In the genomic region with DNA sequence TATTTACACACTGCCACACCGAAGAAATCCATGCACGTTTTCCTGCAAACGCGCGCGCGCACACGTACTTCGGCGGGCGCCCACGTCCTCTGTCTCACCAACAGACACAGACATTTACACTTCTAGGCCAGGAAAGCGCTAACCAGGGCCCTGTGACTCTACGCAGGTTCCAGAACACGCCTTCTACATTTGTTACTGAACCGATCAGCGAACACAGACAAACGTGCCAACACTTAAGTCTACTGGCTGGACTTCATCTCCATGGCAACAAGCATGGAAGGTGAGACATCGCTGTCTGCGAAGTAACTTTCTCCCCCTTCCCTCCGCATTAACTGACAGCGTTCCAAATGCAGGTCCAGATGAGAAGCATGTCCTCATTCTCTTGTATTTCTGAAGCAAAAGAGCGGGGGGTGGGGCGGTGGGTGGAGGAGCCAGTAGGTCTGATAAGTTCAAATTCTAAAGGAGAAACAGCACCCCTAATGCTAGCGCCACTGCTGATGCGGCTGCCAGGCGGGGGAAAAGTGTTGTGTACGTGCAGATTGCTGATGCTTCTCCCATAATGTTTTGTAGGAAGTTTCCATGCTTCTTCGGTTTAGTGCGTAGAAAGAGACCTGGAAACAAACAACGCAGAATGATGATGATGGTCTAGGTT, we compare ENCODE assay signal across 11 cellular contexts. TPM values are rescaled to one million over a fixed set of nuclear protein-coding genes. Genes with fewer than 3 reads are reported as not detected.
DNase-seq lines count a peak whose midpoint lies in the region; ATAC-seq lines count a peak whose summit lies in the region.
"Had no signal": no experiment of that assay in that cellular context is flagged by ENCODE, and none has a peak within 500 bp of the region (broad histone marks: within the 10 kb centered on the region; RNA-seq: fewer than 3 reads in every experiment).

CTXN2 (plus strand) TSS at position 92 of the 652 bp plus-strand sequence. CDS start 9,636 bp downstream, outside the sequence.

- H3K4me3 ChIP-seq in adipocyte (ENCODE audit: low read length) (peak within 1 kb of the TSS; percentile 57), skeletal muscle satellite cell (ENCODE audit: low read length) (no peak within 1 kb of the TSS), aorta (ENCODE audit: low read length in 2 of 2) (peak within 1 kb of the TSS in 1 of 2 donors; percentile 16)

- no peak within 1 kb of the TSS for H3K9ac ChIP-seq in adipocyte (ENCODE audit: low read length)
- no peak within 1 kb of the TSS for H3K9ac ChIP-seq in skeletal muscle satellite cell (ENCODE audit: low read depth, low read length)
- H3K9ac ChIP-seq: KMS-11 had no signal

- no peak within 1 kb of the TSS for H3K27ac ChIP-seq in aorta (ENCODE audit: low read depth in 1 of 2, low read length in 2 of 2)
- H3K27ac ChIP-seq: KMS-11 had no signal

- H3K4me2 ChIP-seq in skeletal muscle satellite cell (ENCODE audit: low read length) = peak within 1 kb of the TSS; percentile 54
- H3K4me2 ChIP-seq: KMS-11 had no signal

- H3K27me3 ChIP-seq in adipocyte (replicated peaks; ENCODE audit: control insufficient read depth, insufficient read depth, low read length) = peaks cover 11% of the 10 kb centered on the region
- H3K27me3 ChIP-seq in skeletal muscle satellite cell (ENCODE audit: control insufficient read depth, insufficient read depth, low read length) = peaks cover 10% of the 10 kb centered on the region
- H3K27me3 ChIP-seq in aorta (ENCODE audit: control insufficient read depth in 1 of 2, insufficient read depth in 2 of 2, low read length in 1 of 2) = no peaks in the 10 kb centered on the region

- H3K36me3 ChIP-seq in adipocyte (ENCODE audit: control insufficient read depth, insufficient read depth, low read length, severe bottlenecking) (no peaks in the 10 kb centered on the region), skeletal muscle satellite cell (ENCODE audit: insufficient read depth, low read length) (no peaks in the 10 kb centered on the region), aorta (ENCODE audit: control insufficient read depth in 1 of 2, insufficient read depth in 2 of 2, low read length in 1 of 2) (no peaks in the 10 kb centered on the region)

- H3K4me1 ChIP-seq in adipocyte (ENCODE audit: control insufficient read depth, insufficient read depth, low read length) (peaks cover 7% of the 10 kb centered on the region), skeletal muscle satellite cell (ENCODE audit: control insufficient read depth, insufficient read depth, low read length) (no peaks in the 10 kb centered on the region), aorta (ENCODE audit: control insufficient read depth in 1 of 2, insufficient read depth in 2 of 2, low read length in 2 of 2) (no peaks in the 10 kb centered on the region)

- WGBS in aorta, 2 donors = 7% methylated on average over 31 of the region's 31 CpGs

- intact Hi-C loops in aorta (cut with DNase I) = no loop called here

- ATAC-seq in HG03432 (IDR thresholded peaks at IDR 0.05; ENCODE audit: unreplicated experiment) (no peak), aorta (ENCODE audit: low FRiP score) (no peak)
- ATAC-seq: natural killer cell had no signal

- DNase-seq in NCI-H510A treated with DMSO at 0.1 percent for 48 hours (lab: John Stamatoyannopoulos, UW) (peak; percentile 12), NCI-H510A (lab: John Stamatoyannopoulos, UW) (no peak), adipocyte (ENCODE audit: low read depth) (no peak), iPS-NIHi11 (ENCODE audit: low spot score) (peak; percentile 18), aorta (no peak), 8988T (no peak)
- DNase-seq: natural killer cell had no signal

- H3K9me3 ChIP-seq in adipocyte (ENCODE audit: control insufficient read depth, low read length) (no peaks in the 10 kb centered on the region), skeletal muscle satellite cell (replicated peaks; ENCODE audit: low read length) (no peaks in the 10 kb centered on the region), aorta (ENCODE audit: control insufficient read depth, low read length) (no peaks in the 10 kb centered on the region)

RNA-seq across cellular contexts. Expression of gene CTXN2, which starts in this region (rescaled TPM):
- not detected in 2 replicates for total RNA-seq in skeletal muscle satellite cell (2012; rRNA removed)
- total RNA-seq in aorta = not detected
- not detected for polyA plus RNA-seq in aorta
- total RNA-seq: HFFc6, natural killer cell had no signal

Comparison
In these comparisons a context has a peak if more than half of its experiments do, and no peak if none do; other contexts are left out.
1. DNase-seq: peak in NCI-H510A treated with DMSO at 0.1 percent for 48 hours (single experiment) and iPS-NIHi11 (single experiment); none in NCI-H510A (single experiment), adipocyte (single experiment), aorta (0 of 2) and 8988T (single experiment).